Comparison of ENCODE assay signal across 8 cellular contexts in genomic region chr14:61608245-61609142, GRCh38.
A peak's percentile ranks its signal among the peaks of the same experiment; 100 is the strongest.
DNase-seq lines count a peak whose midpoint lies in the region; ATAC-seq and TF ChIP-seq lines count a peak whose summit lies in the region.

No MANE protein-coding gene starts in this region.

- POLR2A ChIA-PET in SK-N-SH (lab: Yijun Ruan, JAX), result interaction anchor here (1.0 to 3.3 kb wide), 6 partner anchors 87 to 1359 kb away, joined by 3 to 24 read pairs (median 3); partner anchors contain the start of genes HIF1A and PPM1A

- TF ChIP-seq CTCF in SK-N-SH (IDR thresholded peaks at IDR 0.05) (no peak), spleen (IDR thresholded peaks at IDR 0.05 in 8 of 11, conservative IDR thresholded peaks at IDR 0.05 in 3 of 11) (no peak)

- H3K4me1 Mint-ChIP-seq in stimulated activated naive CD8-positive, alpha-beta T cell treated with anti-CD3 and anti-CD28 coated beads, Interleukin-15, amount 100 ng/mL, for 72 hours, result peaks cover 21% of the 10 kb centered on the region

- 48% methylated on average over 7 of the region's 8 CpGs for WGBS in SK-N-SH (ENCODE audit: low lambda C conversion rate)
- WGBS in right cardiac atrium, result 51% methylated on average over 8 of the region's 8 CpGs
- 80 to 91% (median 86%) methylated on average over 8 of the region's 8 CpGs for WGBS in spleen, 5 donors

- peak in 1 of 2 experiments; percentile 56; a peak in 1 of 4 replicates for TF ChIP-seq EP300 in SK-N-SH (IDR thresholded peaks at IDR 0.05; ENCODE audit: borderline replicate concordance in 1 of 2, low read depth in 1 of 2, low read length in 1 of 2)

- peak overlapping the region; percentile 48; the same call in 1 of the 2 replicates for H2AFZ ChIP-seq in SK-N-SH (ENCODE audit: low read depth)

- H3K36me3 ChIP-seq in SK-N-SH (replicated peaks in 1 of 2; ENCODE audit: control insufficient read depth in 1 of 2, insufficient read depth in 2 of 2, low read length in 1 of 2) (no peaks in the 10 kb centered on the region), spleen (no peaks in the 10 kb centered on the region)

- H3K4me1 ChIP-seq in SK-N-SH (ENCODE audit: control insufficient read depth in 1 of 2, insufficient read depth in 2 of 2, low read depth in 1 of 2, low read length in 1 of 2), result peaks cover 16 to 47% of the 10 kb centered on the region in 2 experiments
- H3K4me1 ChIP-seq in right cardiac atrium (ENCODE audit: control insufficient read depth, insufficient read depth, low read length), result peaks cover 2% of the 10 kb centered on the region
- peaks cover 0 to 38% (median 12%) of the 10 kb centered on the region in 6 donors for H3K4me1 ChIP-seq in spleen

- H3K27ac ChIP-seq in SK-N-SH (ENCODE audit: low read depth in 2 of 2, low read length in 1 of 2), result peak overlapping the region; percentile 89 to 99
- H3K27ac ChIP-seq in right cardiac atrium (ENCODE audit: low read length), result no peak overlapping the region
- peak overlapping the region in 7 of 8 donors; percentile 46 to 71 (median 64) for H3K27ac ChIP-seq in spleen

- H3K4me3 ChIP-seq in SK-N-SH (ENCODE audit: low read depth in 2 of 2, low read length in 1 of 2) (no peak overlapping the region; a peak in 1 of 4 replicates), right cardiac atrium (ENCODE audit: low read length) (no peak overlapping the region), spleen (no peak overlapping the region)

- peaks cover 5 to 8% of the 10 kb centered on the region in 2 donors for H3K9me3 Mint-ChIP-seq in stimulated activated naive CD8-positive, alpha-beta T cell treated with anti-CD3 and anti-CD28 coated beads, Interleukin-15, amount 100 ng/mL, for 72 hours

- peak; percentile 27; the same call in 1 of the 2 replicates for TF ChIP-seq RAD21 in SK-N-SH (IDR thresholded peaks at IDR 0.05; ENCODE audit: low read length)

- no peaks in the 10 kb centered on the region for H3K27me3 Mint-ChIP-seq in stimulated activated naive CD8-positive, alpha-beta T cell treated with anti-CD3 and anti-CD28 coated beads, Interleukin-15, amount 100 ng/mL, for 72 hours

- H3K9me3 ChIP-seq in SK-N-SH (no peaks in the 10 kb centered on the region), right cardiac atrium (ENCODE audit: control insufficient read depth, low read length) (no peaks in the 10 kb centered on the region), spleen (no peaks in the 10 kb centered on the region)

- no peaks in the 10 kb centered on the region for H3K9me2 ChIP-seq in SK-N-SH

- ATAC-seq in right cardiac atrium (peak; percentile 62 to 64), HG02970 (IDR thresholded peaks at IDR 0.05; ENCODE audit: low FRiP score, unreplicated experiment) (no peak), HG02884 (IDR thresholded peaks at IDR 0.05; ENCODE audit: unreplicated experiment) (no peak), GM21576 (IDR thresholded peaks at IDR 0.05; ENCODE audit: unreplicated experiment) (no peak)
- ATAC-seq in stimulated activated naive CD8-positive, alpha-beta T cell treated with anti-CD3 and anti-CD28 coated beads, Interleukin-15, amount 100 ng/mL, for 72 hours, result no peak

- no peak for TF ChIP-seq POLR2A in spleen (IDR thresholded peaks at IDR 0.05)

- intact Hi-C loops in right cardiac atrium (cut with DNase I) (no loop called here), spleen (cut with DNase I; ENCODE audit: low total_unique reads) (no loop called here)

- H3K9ac ChIP-seq in SK-N-SH, result peak overlapping the region; percentile 18; the same call in 1 of the 2 replicates

- no peaks in the 10 kb centered on the region for H4K20me1 ChIP-seq in SK-N-SH (ENCODE audit: insufficient read depth)

- DNase-seq in NCI-H1092 treated with DMSO at 0.1 percent for 48 hours (lab: John Stamatoyannopoulos, UW) (peak; percentile 100), SK-N-SH (peak; percentile 52), right cardiac atrium (no peak), spleen (no peak)
- DNase-seq in stimulated activated naive CD8-positive, alpha-beta T cell treated with anti-CD3 and anti-CD28 coated beads, Interleukin-15, amount 100 ng/mL, for 72 hours, result no peak

- no peak overlapping the region for H3K27ac Mint-ChIP-seq in stimulated activated naive CD8-positive, alpha-beta T cell treated with anti-CD3 and anti-CD28 coated beads, Interleukin-15, amount 100 ng/mL, for 72 hours

- no peaks in the 10 kb centered on the region for H3K79me2 ChIP-seq in SK-N-SH (ENCODE audit: insufficient read depth)

- no peaks in the 10 kb centered on the region for H3K27me3 ChIP-seq in SK-N-SH (ENCODE audit: insufficient read depth)
- H3K27me3 ChIP-seq in right cardiac atrium (ENCODE audit: control insufficient read depth, insufficient read depth), result no peaks in the 10 kb centered on the region
- H3K27me3 ChIP-seq in spleen (replicated peaks in 1 of 7), result no peaks in the 10 kb centered on the region

- H3K4me3 Mint-ChIP-seq in stimulated activated naive CD8-positive, alpha-beta T cell treated with anti-CD3 and anti-CD28 coated beads, Interleukin-15, amount 100 ng/mL, for 72 hours, result no peak overlapping the region

- CTCF ChIA-PET in SK-N-SH (lab: Yijun Ruan, JAX), result interaction anchor here (0.6 to 3.9 kb wide), 20 partner anchors 12 to 229 kb away, joined by 3 to 18 read pairs (median 4); no protein-coding TSS in a partner anchor

- peak overlapping the region; percentile 48 for H3K4me2 ChIP-seq in SK-N-SH

- peaks cover 9% of the 10 kb centered on the region for H3F3A ChIP-seq in SK-N-SH (replicated peaks; ENCODE audit: insufficient read depth)

TF ChIP-seq in SK-N-SH, 30 proteins besides CTCF, POLR2A, EP300 and RAD21:
- TF ChIP-seq PBX3 (IDR thresholded peaks at IDR 0.05) (peak; percentile 44; the same call in 1 of the 2 replicates), CHD2 (IDR thresholded peaks at IDR 0.05; ENCODE audit: low read length, partially characterized antibody) (peak; percentile 23), NFIC (IDR thresholded peaks at IDR 0.05; ENCODE audit: borderline replicate concordance) (peak; percentile 11; the same call in 1 of the 2 replicates), TEAD4 (IDR thresholded peaks at IDR 0.05; ENCODE audit: borderline replicate concordance, insufficient read depth) (no peak), SMC3 (IDR thresholded peaks at IDR 0.05; ENCODE audit: low read depth, low read length) (peak; percentile 3; the same call in 1 of the 2 replicates), SIN3A (IDR thresholded peaks at IDR 0.05; ENCODE audit: borderline replicate concordance, low read depth, low read length) (0 out of 2 replicates have a peak, but pooled peaks have one; percentile 47), TCF12 (IDR thresholded peaks at IDR 0.05) (peak; percentile 60; the same call in 1 of the 2 replicates), USF2 (IDR thresholded peaks at IDR 0.05; ENCODE audit: borderline replicate concordance, low read depth, low read length) (no peak), MXI1 (IDR thresholded peaks at IDR 0.05; ENCODE audit: low read depth, low read length) (peak; percentile 72; the same call in 1 of the 2 replicates), ZBTB33 (IDR thresholded peaks at IDR 0.05; ENCODE audit: borderline replicate concordance, low read depth) (no peak)

Comparison
In these comparisons a context has a peak if more than half of its experiments do, and no peak if none do; other contexts are left out.
1. DNase-seq: peak in NCI-H1092 treated with DMSO at 0.1 percent for 48 hours (single experiment) and SK-N-SH (single experiment); none in right cardiac atrium (0 of 3), spleen (single experiment) and stimulated activated naive CD8-positive, alpha-beta T cell treated with anti-CD3 and anti-CD28 coated beads, Interleukin-15, amount 100 ng/mL, for 72 hours (0 of 2).
2. ATAC-seq: peak in right cardiac atrium (2 of 2); none in HG02970 (single experiment), HG02884 (single experiment), GM21576 (single experiment) and stimulated activated naive CD8-positive, alpha-beta T cell treated with anti-CD3 and anti-CD28 coated beads, Interleukin-15, amount 100 ng/mL, for 72 hours (single experiment).